In genomic region chr22:44050766-44051747, GRCh38 we compare ENCODE assay signal across 23 cellular contexts. TPM values are rescaled to one million over a fixed set of nuclear protein-coding genes. Genes with fewer than 3 reads are reported as not detected.
DNase-seq lines count a peak whose midpoint lies in the region; ATAC-seq, FAIRE-seq and TF ChIP-seq lines count a peak whose summit lies in the region.
"Had no signal": no experiment of that assay in that cellular context is flagged by ENCODE, and none has a peak within 500 bp of the region (broad histone marks: within the 10 kb centered on the region; RNA-seq: fewer than 3 reads in every experiment).

No MANE protein-coding gene starts in this region.

- intact Hi-C loops in GM12878 (cut with micrococcal nuclease; ENCODE audit: unreplicated experiment): no loop called here

- TF ChIP-seq POLR2A in GM12878 (IDR thresholded peaks at IDR 0.05; ENCODE audit: low read depth, low read length): no peak

- peaks cover 34% of the 10 kb centered on the region for H3K4me1 Mint-ChIP-seq in activated naive CD8-positive, alpha-beta T cell treated with anti-CD3 and anti-CD28 coated beads, Interleukin-2, amount 10 ng/mL, durations not matched to agents 7 days and 5 days
- H3K4me1 Mint-ChIP-seq in activated naive CD8-positive, alpha-beta T cell treated with anti-CD3 and anti-CD28 coated beads for 36 hours: peaks cover 16% of the 10 kb centered on the region

- H3K9me3 ChIP-seq in GM12878 (replicated peaks; ENCODE audit: control insufficient read depth, insufficient read depth, low read length): no peaks in the 10 kb centered on the region; the same call in 2 of the 3 replicates
- H3K9me3 ChIP-seq in thymus (ENCODE audit: control insufficient read depth): no peaks in the 10 kb centered on the region
- H3K9me3 ChIP-seq: HAP-1 had no signal

- SMC1A ChIA-PET in GM12878 (lab: Charles Lee; ENCODE audit: uncharacterized antibody, unreplicated experiment): interaction anchor here (1.3 kb wide), 1 partner anchor 31 kb away, joined by 3 read pairs; no protein-coding TSS in a partner anchor

- H3K4me1 ChIP-seq in GM12878 (ENCODE audit: control insufficient read depth, insufficient read depth, low read length) (peaks cover 29% of the 10 kb centered on the region), thymus (ENCODE audit: control insufficient read depth, insufficient read depth, low read length) (peaks cover 30% of the 10 kb centered on the region)
- H3K4me1 ChIP-seq: HAP-1 had no signal

- CTCF ChIA-PET in GM12878 (lab: Yijun Ruan, JAX): interaction anchor here (0.8 kb wide), 1 partner anchor 10 kb away, joined by 3 read pairs; no protein-coding TSS in a partner anchor

- H3K36me3 ChIP-seq in GM12878 (ENCODE audit: control insufficient read depth in 2 of 2, insufficient read depth in 2 of 2, low read length in 1 of 2): peaks cover 5 to 12% of the 10 kb centered on the region in 2 experiments
- no peaks in the 10 kb centered on the region for H3K36me3 ChIP-seq in thymus (ENCODE audit: control insufficient read depth, insufficient read depth)
- H3K36me3 ChIP-seq: HAP-1 had no signal

- H3K4me3 ChIP-seq in GM12878 (no peak overlapping the region), thymus (ENCODE audit: low read length) (no peak overlapping the region)
- H3K4me3 ChIP-seq: HAP-1, smooth muscle cell had no signal

- TSS peak; percentile 22 for BruUV-seq in GM12878 (replicated peaks; lab: Mats Ljungman, UMichigan)

- H4K20me1 ChIP-seq in GM12878 (ENCODE audit: control insufficient read depth, insufficient read depth): no peaks in the 10 kb centered on the region

- in situ Hi-C loops in GM12878 (cut with MboI): no loop called here

- ATAC-seq in activated naive CD8-positive, alpha-beta T cell treated with anti-CD3 and anti-CD28 coated beads, Interleukin-2, amount 10 ng/mL, durations not matched to agents 7 days and 5 days (ENCODE audit: low read depth): peak; percentile 38
- no peak for ATAC-seq in GM12878
- no peak for ATAC-seq in GM18873 (IDR thresholded peaks at IDR 0.05; ENCODE audit: low FRiP score, unreplicated experiment)
- ATAC-seq: activated T-helper 17 cell treated with anti-CD3 and anti-CD28 coated beads, Interleukin-2, amount 50 U/mL, for 72 hours; naive thymus-derived CD8-positive, alpha-beta T cell; PC-3 had no signal

- no peak for TF ChIP-seq CTCF in GM12878 (IDR thresholded peaks at IDR 0.05 in 2 of 3, conservative IDR thresholded peaks at IDR 0.05 in 1 of 3; ENCODE audit: control insufficient read depth in 2 of 3, extremely low read depth in 1 of 3, insufficient read depth in 1 of 3, low read depth in 3 of 3, low read length in 3 of 3)

- no peak overlapping the region for H3K27ac ChIP-seq in GM12878 (ENCODE audit: control insufficient read depth, insufficient read depth)
- peak overlapping the region; percentile 38 for H3K27ac ChIP-seq in thymus (ENCODE audit: low read depth)

- H3K27me3 Mint-ChIP-seq in activated naive CD8-positive, alpha-beta T cell treated with anti-CD3 and anti-CD28 coated beads, Interleukin-2, amount 10 ng/mL, durations not matched to agents 7 days and 5 days: no peaks in the 10 kb centered on the region
- peaks cover 6% of the 10 kb centered on the region for H3K27me3 Mint-ChIP-seq in activated naive CD8-positive, alpha-beta T cell treated with anti-CD3 and anti-CD28 coated beads for 36 hours
- H3K27me3 Mint-ChIP-seq: activated B cell treated with CpG ODN at 0.5 μM for 24 hours; activated T-helper 17 cell treated with anti-CD3 and anti-CD28 coated beads, Interleukin-2, amount 50 U/mL, for 72 hours; IgD-negative memory B cell had no signal

- H2AFZ ChIP-seq in GM12878 (ENCODE audit: control insufficient read depth, low read depth, low read length): no peak overlapping the region

- peaks cover 65% of the 10 kb centered on the region for H3K79me2 ChIP-seq in GM12878 (ENCODE audit: control insufficient read depth, insufficient read depth, low read length)

- peak overlapping the region; percentile 36 for H3K27ac Mint-ChIP-seq in activated naive CD8-positive, alpha-beta T cell treated with anti-CD3 and anti-CD28 coated beads, Interleukin-2, amount 10 ng/mL, durations not matched to agents 7 days and 5 days
- no peak overlapping the region for H3K27ac Mint-ChIP-seq in activated naive CD8-positive, alpha-beta T cell treated with anti-CD3 and anti-CD28 coated beads for 36 hours
- H3K27ac Mint-ChIP-seq: activated B cell treated with CpG ODN at 0.5 μM for 24 hours; activated T-helper 17 cell treated with anti-CD3 and anti-CD28 coated beads, Interleukin-2, amount 50 U/mL, for 72 hours; CD4-positive, alpha-beta T cell; IgD-negative memory B cell; immature natural killer cell had no signal

- no peak overlapping the region for H3K4me2 ChIP-seq in GM12878 (ENCODE audit: control insufficient read depth, insufficient read depth)
- H3K4me2 ChIP-seq: smooth muscle cell had no signal

- H3K27me3 ChIP-seq in GM12878 (replicated peaks in 1 of 2; ENCODE audit: control insufficient read depth in 2 of 2, insufficient read depth in 2 of 2, low read length in 1 of 2) (no peaks in the 10 kb centered on the region), thymus (ENCODE audit: control insufficient read depth, insufficient read depth) (no peaks in the 10 kb centered on the region)

- no peak for TF ChIP-seq RAD21 in GM12878 (IDR thresholded peaks at IDR 0.05; ENCODE audit: insufficient read depth, low read depth, low read length)

- H3K36me3 Mint-ChIP-seq in activated naive CD8-positive, alpha-beta T cell treated with anti-CD3 and anti-CD28 coated beads, Interleukin-2, amount 10 ng/mL, durations not matched to agents 7 days and 5 days: peaks cover 1% of the 10 kb centered on the region
- peaks cover 4% of the 10 kb centered on the region for H3K36me3 Mint-ChIP-seq in activated naive CD8-positive, alpha-beta T cell treated with anti-CD3 and anti-CD28 coated beads for 36 hours
- H3K36me3 Mint-ChIP-seq: immature natural killer cell; naive thymus-derived CD8-positive, alpha-beta T cell had no signal

- FAIRE-seq in GM12878 (lab: Jason Lieb, UNC): no peak

- no peak for DNase-seq in activated naive CD8-positive, alpha-beta T cell treated with anti-CD3 and anti-CD28 coated beads, Interleukin-2, amount 10 ng/mL, durations not matched to agents 7 days and 5 days
- no peak for DNase-seq in activated naive CD8-positive, alpha-beta T cell treated with anti-CD3 and anti-CD28 coated beads for 36 hours
- DNase-seq in GM12878 (ENCODE audit: low read depth, low spot score) (no peak), lung microvascular endothelial cell (ENCODE audit: low read depth in 2 of 2) (peak; percentile 29 to 33), NCI-H1417 (lab: John Stamatoyannopoulos, UW) (no peak), cerebellar nuclear complex (lab: John Stamatoyannopoulos, UW) (no peak)
- DNase-seq: activated B cell treated with CpG ODN at 0.5 μM for 24 hours; CD4-positive, alpha-beta T cell; DMS153; GDM1; immature natural killer cell; mesenchymal stem cell; naive thymus-derived CD8-positive, alpha-beta T cell; NCI-H748 treated with DMSO at 0.1 percent for 48 hours; PC-3; stimulated activated CD4-positive, alpha-beta T cell treated with anti-CD3 and anti-CD28 coated beads, Interleukin-4, amount 100 ng/mL, for 1 hour; substantia nigra had no signal

- TF ChIP-seq EP300 in GM12878 (IDR thresholded peaks at IDR 0.05; ENCODE audit: borderline replicate concordance in 1 of 2, control insufficient read depth in 1 of 2, low read depth in 2 of 2, low read length in 2 of 2): no peak

- RAD21 ChIA-PET in GM12878 (lab: Charles Lee; ENCODE audit: unreplicated experiment): no interaction called here

- POLR2A ChIA-PET in activated naive CD8-positive, alpha-beta T cell treated with anti-CD3 and anti-CD28 coated beads, Interleukin-2, amount 10 ng/mL, durations not matched to agents 7 days and 5 days (lab: Charles Lee): interaction anchor here (1.0 kb wide), 1 partner anchor 24 kb away, joined by 5 read pairs; no protein-coding TSS in a partner anchor
- POLR2A ChIA-PET in GM12878 (lab: Charles Lee): interaction anchor here (1.5 kb wide), 1 partner anchor 9 kb away, joined by 4 read pairs; no protein-coding TSS in a partner anchor

- peak overlapping the region; percentile 10 for H3K4me3 Mint-ChIP-seq in activated naive CD8-positive, alpha-beta T cell treated with anti-CD3 and anti-CD28 coated beads, Interleukin-2, amount 10 ng/mL, durations not matched to agents 7 days and 5 days
- no peak overlapping the region for H3K4me3 Mint-ChIP-seq in activated naive CD8-positive, alpha-beta T cell treated with anti-CD3 and anti-CD28 coated beads for 36 hours
- H3K4me3 Mint-ChIP-seq: activated B cell treated with CpG ODN at 0.5 μM for 24 hours; activated T-helper 17 cell treated with anti-CD3 and anti-CD28 coated beads, Interleukin-2, amount 50 U/mL, for 72 hours; CD4-positive, alpha-beta T cell; immature natural killer cell had no signal

- 86% methylated on average over 20 of the region's 20 CpGs for WGBS in GM12878 (ENCODE audit: insufficient coverage, insufficient replicate concordance, low lambda C conversion rate, missing lambda C conversion rate)
- WGBS in thymus: 34% methylated on average over 20 of the region's 20 CpGs

- H3K9ac ChIP-seq in GM12878 (ENCODE audit: control insufficient read depth, insufficient read depth, low read length): no peak overlapping the region

- no peaks in the 10 kb centered on the region for H3K9me3 Mint-ChIP-seq in activated naive CD8-positive, alpha-beta T cell treated with anti-CD3 and anti-CD28 coated beads, Interleukin-2, amount 10 ng/mL, durations not matched to agents 7 days and 5 days
- H3K9me3 Mint-ChIP-seq in activated naive CD8-positive, alpha-beta T cell treated with anti-CD3 and anti-CD28 coated beads for 36 hours: no peaks in the 10 kb centered on the region
- H3K9me3 Mint-ChIP-seq: activated B cell treated with CpG ODN at 0.5 μM for 24 hours; activated T-helper 17 cell treated with anti-CD3 and anti-CD28 coated beads, Interleukin-2, amount 50 U/mL, for 72 hours; CD4-positive, alpha-beta T cell; IgD-negative memory B cell; naive thymus-derived CD8-positive, alpha-beta T cell had no signal

RNA-seq across cellular contexts. Expression of gene PARVB, which starts 27.0 kb away (rescaled TPM):
- 10 to 100 TPM; 39.6 to 40.7 TPM for total RNA-seq in activated naive CD8-positive, alpha-beta T cell treated with anti-CD3 and anti-CD28 coated beads, Interleukin-2, amount 10 ng/mL, durations not matched to agents 7 days and 5 days
- 10 to 100 TPM; 71.4 to 71.5 TPM for total RNA-seq in activated naive CD8-positive, alpha-beta T cell treated with anti-CD3 and anti-CD28 coated beads for 36 hours
- total RNA-seq in GM12878 (2013; cell fraction: nucleolus; rRNA removed): 111 and 117 TPM in 2 replicates
- total RNA-seq in GM12878 (2014; rRNA removed): 134 and 152 TPM in 2 replicates
- 69.7 and 70.3 TPM in 2 replicates for total RNA-seq in GM12878 (2014; rRNA removed; fragmentation: Illumina TruSeq; extraction: Trizol)
- 154 and 159 TPM in 2 replicates for total RNA-seq in GM12878 (2021)
- polyA plus RNA-seq in GM12878 (2011; ENCODE audit: low read depth): 66.8 TPM
- 206 and 264 TPM in 2 replicates for polyA plus RNA-seq in GM12878 (2011; rRNA removed)
- polyA plus RNA-seq in GM12878 (2011; cell fraction: cytosol; rRNA removed): 342 and 427 TPM in 2 replicates
- polyA plus RNA-seq in GM12878 (2011; cell fraction: nucleus; rRNA removed): 245 and 262 TPM in 2 replicates
- polyA plus RNA-seq in GM12878 (2012): 179 and 250 TPM in 2 replicates
- polyA plus RNA-seq in GM12878 (2014; fragmentation: Illumina TruSeq; extraction: Trizol): 40.7 and 82.2 TPM in 2 replicates
- polyA plus RNA-seq in GM12878 (2014; fragmentation: Nextera tagmentation; extraction: Ambion mirVana): 1 to 10 TPM; 5.2 to 7.1 TPM
- polyA plus RNA-seq in GM12878 (2014; rRNA removed): 239 and 255 TPM in 2 replicates
- 10 to 100 TPM; 60.9 to 66.9 TPM for polyA plus RNA-seq in GM12878 (2016; fragmentation: Nextera tagmentation; extraction: Ambion mirVana)
- polyA minus RNA-seq in GM12878 (2011; rRNA and poly(A)+ RNA removed): 124 and 137 TPM in 2 replicates
- 41.4 and 42.4 TPM in 2 replicates for polyA minus RNA-seq in GM12878 (2011; cell fraction: cytosol; rRNA and poly(A)+ RNA removed)
- 18.9 and 21.1 TPM in 2 replicates for polyA minus RNA-seq in GM12878 (2011; cell fraction: nucleus; rRNA and poly(A)+ RNA removed)
- 20.8 and 25.3 TPM in 2 replicates for total RNA-seq in lung microvascular endothelial cell
- 15.2 TPM for polyA plus RNA-seq in thymus

Comparison
In these comparisons a context has a peak if more than half of its experiments do, and no peak if none do; other contexts are left out.
1. DNase-seq: peak in lung microvascular endothelial cell (2 of 2); none in activated naive CD8-positive, alpha-beta T cell treated with anti-CD3 and anti-CD28 coated beads, Interleukin-2, amount 10 ng/mL, durations not matched to agents 7 days and 5 days (single experiment), activated naive CD8-positive, alpha-beta T cell treated with anti-CD3 and anti-CD28 coated beads for 36 hours (single experiment), GM12878 (single experiment), NCI-H1417 (0 of 3) and cerebellar nuclear complex (0 of 2).